1 cellular context compared by ENCODE assay signal in genomic region chr12:59708484-59708883, GRCh38.
TF ChIP-seq lines count a peak whose summit lies in the region.

No MANE protein-coding gene starts in this region.

TF ChIP-seq in HepG2, 621 proteins besides CTCF, POLR2A, EP300 and RAD21 (continued from another document):
- TF ChIP-seq, protein P1, sequence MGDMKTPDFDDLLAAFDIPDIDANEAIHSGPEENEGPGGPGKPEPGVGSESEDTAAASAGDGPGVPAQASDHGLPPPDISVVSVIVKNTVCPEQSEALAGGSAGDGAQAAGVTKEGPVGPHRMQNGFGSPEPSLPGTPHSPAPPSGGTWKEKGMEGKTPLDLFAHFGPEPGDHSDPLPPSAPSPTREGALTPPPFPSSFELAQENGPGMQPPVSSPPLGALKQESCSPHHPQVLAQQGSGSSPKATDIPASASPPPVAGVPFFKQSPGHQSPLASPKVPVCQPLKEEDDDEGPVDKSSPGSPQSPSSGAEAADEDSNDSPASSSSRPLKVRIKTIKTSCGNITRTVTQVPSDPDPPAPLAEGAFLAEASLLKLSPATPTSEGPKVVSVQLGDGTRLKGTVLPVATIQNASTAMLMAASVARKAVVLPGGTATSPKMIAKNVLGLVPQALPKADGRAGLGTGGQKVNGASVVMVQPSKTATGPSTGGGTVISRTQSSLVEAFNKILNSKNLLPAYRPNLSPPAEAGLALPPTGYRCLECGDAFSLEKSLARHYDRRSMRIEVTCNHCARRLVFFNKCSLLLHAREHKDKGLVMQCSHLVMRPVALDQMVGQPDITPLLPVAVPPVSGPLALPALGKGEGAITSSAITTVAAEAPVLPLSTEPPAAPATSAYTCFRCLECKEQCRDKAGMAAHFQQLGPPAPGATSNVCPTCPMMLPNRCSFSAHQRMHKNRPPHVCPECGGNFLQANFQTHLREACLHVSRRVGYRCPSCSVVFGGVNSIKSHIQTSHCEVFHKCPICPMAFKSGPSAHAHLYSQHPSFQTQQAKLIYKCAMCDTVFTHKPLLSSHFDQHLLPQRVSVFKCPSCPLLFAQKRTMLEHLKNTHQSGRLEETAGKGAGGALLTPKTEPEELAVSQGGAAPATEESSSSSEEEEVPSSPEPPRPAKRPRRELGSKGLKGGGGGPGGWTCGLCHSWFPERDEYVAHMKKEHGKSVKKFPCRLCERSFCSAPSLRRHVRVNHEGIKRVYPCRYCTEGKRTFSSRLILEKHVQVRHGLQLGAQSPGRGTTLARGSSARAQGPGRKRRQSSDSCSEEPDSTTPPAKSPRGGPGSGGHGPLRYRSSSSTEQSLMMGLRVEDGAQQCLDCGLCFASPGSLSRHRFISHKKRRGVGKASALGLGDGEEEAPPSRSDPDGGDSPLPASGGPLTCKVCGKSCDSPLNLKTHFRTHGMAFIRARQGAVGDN (CRISPR knock-in tag; IDR thresholded peaks at IDR 0.05) = no peak
